24 cellular contexts compared by ENCODE assay signal in the genomic region with DNA sequence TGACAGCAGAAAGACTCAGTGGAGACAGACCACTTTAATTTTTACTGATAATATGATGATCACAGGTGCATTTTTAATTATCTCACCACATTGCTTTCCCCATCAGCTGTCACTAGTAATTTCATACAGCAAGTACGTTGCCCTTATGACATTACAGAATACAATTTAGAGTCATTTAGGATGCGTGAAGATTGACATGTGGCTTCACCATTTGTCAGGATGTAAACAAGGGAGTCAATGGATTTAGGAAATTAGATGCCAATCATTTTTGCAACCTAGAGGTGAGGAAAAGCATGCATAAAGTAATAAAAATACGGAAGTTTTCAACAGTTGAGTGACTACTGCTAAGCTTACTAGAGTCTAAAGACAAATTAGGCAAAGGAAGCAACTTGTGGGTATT.
DNase-seq lines count a peak whose midpoint lies in the region; ATAC-seq, FAIRE-seq and TF ChIP-seq lines count a peak whose summit lies in the region.
"Had no signal": no experiment of that assay in that cellular context is flagged by ENCODE, and none has a peak within 500 bp of the region (broad histone marks: within the 10 kb centered on the region; RNA-seq: fewer than 3 reads in every experiment).

No MANE protein-coding gene starts in this region.

- H3K9me2 ChIP-seq in GM23338 (ENCODE audit: insufficient read depth) (no peaks in the 10 kb centered on the region), neural cell (ENCODE audit: insufficient read depth, low read length) (no peaks in the 10 kb centered on the region)

- H3K9me3 Mint-ChIP-seq in GM23338 = no peaks in the 10 kb centered on the region; the same call in 2 of the 3 replicates
- H3K9me3 Mint-ChIP-seq in activated T-helper 2 cell treated with anti-CD3 and anti-CD28 coated beads, Interferon-gamma antibody, Interleukin-2, Interleukin-4, amounts not matched to agents 10 μg/mL and 5 μg/mL and 100 μg/mL, durations not matched to agents 14 hours and 24 hours and 36 hours = peaks cover 10% of the 10 kb centered on the region

- ATAC-seq in GM23338 = no peak
- ATAC-seq: A549; CD8-positive, alpha-beta T cell had no signal

- no peak overlapping the region for H3K27ac ChIP-seq in GM23338 (ENCODE audit: low read depth)
- no peak overlapping the region for H3K27ac ChIP-seq in H1 (ENCODE audit: low read depth, low read length)
- H3K27ac ChIP-seq in neural cell (ENCODE audit: low read length) = no peak overlapping the region
- H3K27ac ChIP-seq in adrenal gland = no peak overlapping the region
- H3K27ac ChIP-seq: 22Rv1; A549; BLaER1 treated with 17β-estradiol and CSF1 and Interleukin-3, amounts not matched to agents 10 nM and 100 nM; C4-2B had no signal

- intact Hi-C loops in activated T-helper 2 cell treated with anti-CD3 and anti-CD28 coated beads, Interferon-gamma antibody, Interleukin-2, Interleukin-4, amounts not matched to agents 10 μg/mL and 5 μg/mL and 100 μg/mL, durations not matched to agents 14 hours and 24 hours and 36 hours (cut with micrococcal nuclease) = no loop called here
- intact Hi-C loops in adrenal gland (cut with DNase I) = no loop called here

- H3K18ac ChIP-seq in H1 (ENCODE audit: extremely low read depth, low read length) = no peak overlapping the region; the same call in 1 of the 2 replicates

- H3K36me3 Mint-ChIP-seq in GM23338 (ENCODE audit: low read depth) = no peaks in the 10 kb centered on the region
- H3K36me3 Mint-ChIP-seq in activated T-helper 2 cell treated with anti-CD3 and anti-CD28 coated beads, Interferon-gamma antibody, Interleukin-2, Interleukin-4, amounts not matched to agents 10 μg/mL and 5 μg/mL and 100 μg/mL, durations not matched to agents 14 hours and 24 hours and 36 hours (ENCODE audit: low read depth) = no peaks in the 10 kb centered on the region
- H3K36me3 Mint-ChIP-seq: CD8-positive, alpha-beta T cell had no signal

- H4K91ac ChIP-seq in H1 (replicated peaks; ENCODE audit: insufficient read length, low read length) = no peak overlapping the region

- H2BK15ac ChIP-seq in H1 (ENCODE audit: low read length) = no peak overlapping the region

- no peak overlapping the region for H3K4ac ChIP-seq in H1 (replicated peaks; ENCODE audit: insufficient read length, low read depth, low read length)

- H4K5ac ChIP-seq in H1 (ENCODE audit: insufficient read length, low read depth, low read length) = no peak overlapping the region

- H3K9me3 ChIP-seq in H1 (ENCODE audit: insufficient read depth in 2 of 2, low read depth in 1 of 2, low read length in 1 of 2) (no peaks in the 10 kb centered on the region), neural cell (ENCODE audit: low read length) (no peaks in the 10 kb centered on the region), adrenal gland (replicated peaks in 1 of 3) (no peaks in the 10 kb centered on the region)
- H3K9me3 ChIP-seq: A549; BLaER1 treated with 17β-estradiol and CSF1 and Interleukin-3, amounts not matched to agents 10 nM and 100 nM; Caco-2 had no signal

- POLR2A ChIA-PET in H1 (lab: Charles Lee; ENCODE audit: partially characterized antibody) = no interaction called here

- H3K4me1 ChIP-seq in GM23338 (ENCODE audit: insufficient read depth) (peaks cover 7% of the 10 kb centered on the region; the same call in 1 of the 2 replicates), H1 (replicated peaks in 1 of 4; ENCODE audit: control insufficient read depth in 3 of 4, insufficient read depth in 4 of 4, low read length in 3 of 4) (no peaks in the 10 kb centered on the region), adrenal gland (replicated peaks in 1 of 2) (no peaks in the 10 kb centered on the region)
- H3K4me1 ChIP-seq: A549; BLaER1 treated with 17β-estradiol and CSF1 and Interleukin-3, amounts not matched to agents 10 nM and 100 nM; Caco-2 had no signal

- TF ChIP-seq CTCF in GM23338 (conservative IDR thresholded peaks at IDR 0.05; ENCODE audit: low read depth in 2 of 2) (no peak), H1 (IDR thresholded peaks at IDR 0.05; ENCODE audit: control extremely low read depth in 1 of 3, insufficient read depth in 1 of 3, low read depth in 1 of 3, low read length in 3 of 3) (no peak), neural cell (IDR thresholded peaks at IDR 0.05; ENCODE audit: poor library complexity, severe bottlenecking) (no peak), adrenal gland (IDR thresholded peaks at IDR 0.05) (no peak)

- H3F3A ChIP-seq in GM23338 (replicated peaks; ENCODE audit: low read depth) (no peaks in the 10 kb centered on the region), neural cell (ENCODE audit: insufficient read depth, low read length, poor library complexity, severe bottlenecking) (no peaks in the 10 kb centered on the region)

- no peak overlapping the region for H3K4me3 Mint-ChIP-seq in GM23338
- no peak overlapping the region for H3K4me3 Mint-ChIP-seq in activated T-helper 2 cell treated with anti-CD3 and anti-CD28 coated beads, Interferon-gamma antibody, Interleukin-2, Interleukin-4, amounts not matched to agents 10 μg/mL and 5 μg/mL and 100 μg/mL, durations not matched to agents 14 hours and 24 hours and 36 hours (ENCODE audit: low read depth)
- H3K4me3 Mint-ChIP-seq: B cell; CD4-positive, alpha-beta T cell; CD8-positive, alpha-beta T cell had no signal

- no peak overlapping the region for H3K4me2 ChIP-seq in GM23338
- no peak overlapping the region for H3K4me2 ChIP-seq in H1 (ENCODE audit: insufficient read depth in 1 of 2, low read depth in 2 of 2, low read length in 2 of 2)
- no peak overlapping the region for H3K4me2 ChIP-seq in neural cell (ENCODE audit: low read length)
- H3K4me2 ChIP-seq: A549; BLaER1 treated with 17β-estradiol and CSF1 and Interleukin-3, amounts not matched to agents 10 nM and 100 nM had no signal

- H2AK5ac ChIP-seq in H1 (ENCODE audit: low read depth, low read length) = no peak overlapping the region

- no peak overlapping the region for H3K23ac ChIP-seq in H1 (ENCODE audit: insufficient read length)

- H3K4me3 ChIP-seq in GM23338 (no peak overlapping the region), H1 (ENCODE audit: extremely low read depth in 1 of 4, insufficient read depth in 2 of 4, low read depth in 3 of 4, low read length in 4 of 4) (no peak overlapping the region), neural cell (ENCODE audit: low read length) (no peak overlapping the region), adrenal gland (no peak overlapping the region)
- H3K4me3 ChIP-seq: A549; BLaER1 treated with 17β-estradiol and CSF1 and Interleukin-3, amounts not matched to agents 10 nM and 100 nM had no signal

- no peaks in the 10 kb centered on the region for H3K36me3 ChIP-seq in GM23338 (ENCODE audit: insufficient read depth)
- no peaks in the 10 kb centered on the region for H3K36me3 ChIP-seq in H1 (ENCODE audit: control insufficient read depth in 2 of 4, insufficient read depth in 4 of 4, low read length in 3 of 4)
- no peaks in the 10 kb centered on the region for H3K36me3 ChIP-seq in neural cell (ENCODE audit: insufficient read depth, low read length)
- no peaks in the 10 kb centered on the region for H3K36me3 ChIP-seq in adrenal gland (replicated peaks in 1 of 2)
- H3K36me3 ChIP-seq: BLaER1 treated with 17β-estradiol and CSF1 and Interleukin-3, amounts not matched to agents 10 nM and 100 nM had no signal

- TF ChIP-seq POLR2A in H1 (IDR thresholded peaks at IDR 0.05; ENCODE audit: control extremely low read depth in 1 of 2, low read depth in 2 of 2, low read length in 2 of 2) = no peak
- TF ChIP-seq POLR2A in adrenal gland (IDR thresholded peaks at IDR 0.05) = no peak

- H4K20me1 ChIP-seq in GM23338 (replicated peaks; ENCODE audit: insufficient read depth) (no peaks in the 10 kb centered on the region), H1 (replicated peaks in 1 of 2; ENCODE audit: control insufficient read depth in 1 of 2, insufficient read depth in 2 of 2, low read length in 2 of 2) (no peaks in the 10 kb centered on the region), neural cell (ENCODE audit: insufficient read depth) (no peaks in the 10 kb centered on the region)
- H4K20me1 ChIP-seq: BLaER1 treated with 17β-estradiol and CSF1 and Interleukin-3, amounts not matched to agents 10 nM and 100 nM had no signal

- H2BK5ac ChIP-seq in H1 (ENCODE audit: low read depth, low read length) = no peak overlapping the region

- TF ChIP-seq EP300 in H1 (IDR thresholded peaks at IDR 0.05; ENCODE audit: borderline replicate concordance in 1 of 2, low read depth in 2 of 2, low read length in 2 of 2) = no peak
- TF ChIP-seq EP300 in neural cell (conservative IDR thresholded peaks at IDR 0.05; ENCODE audit: poor library complexity, severe bottlenecking) = peak; percentile 84

- 85% methylated on average over 3 of the region's 3 CpGs; no CpG with 5 or more reads in 1 of the 2 experiments for WGBS in H1 (ENCODE audit: extremely low coverage in 1 of 2, insufficient coverage in 1 of 2, insufficient read length in 1 of 2, insufficient replicate concordance in 2 of 2, low coverage in 1 of 2, low lambda C conversion rate in 2 of 2, missing lambda C conversion rate in 1 of 2), 2 experiments
- WGBS in adrenal gland, 4 donors = 51 to 64% (median 64%) methylated on average over 3 of the region's 3 CpGs

- no peak overlapping the region for H2BK120ac ChIP-seq in H1 (replicated peaks; ENCODE audit: low read depth, low read length)

- H3K56ac ChIP-seq in H1 (replicated peaks; ENCODE audit: insufficient read length, low read depth, low read length) = no peak overlapping the region

- H3K23me2 ChIP-seq in H1 (ENCODE audit: low read depth, low read length) = no peaks in the 10 kb centered on the region

- H4K8ac ChIP-seq in H1 (ENCODE audit: extremely low read depth, insufficient read depth, low read length) = no peak overlapping the region

- H2BK20ac ChIP-seq in H1 (ENCODE audit: low read length) = no peak overlapping the region

- FAIRE-seq in H1 (lab: Jason Lieb, UNC) = no peak
- FAIRE-seq: A549, D721Med, G401.6, GM12891, GM19239 had no signal

- no peak overlapping the region for H2BK12ac ChIP-seq in H1 (ENCODE audit: low read depth, low read length)

- no peaks in the 10 kb centered on the region for H3K79me2 ChIP-seq in GM23338 (replicated peaks; ENCODE audit: insufficient read depth)
- H3K79me2 ChIP-seq in H1 (ENCODE audit: control insufficient read depth in 1 of 2, insufficient read depth in 2 of 2, low read length in 2 of 2) = no peaks in the 10 kb centered on the region
- H3K79me2 ChIP-seq in neural cell (replicated peaks; ENCODE audit: insufficient read depth, low read length) = no peaks in the 10 kb centered on the region

- no peak overlapping the region for H3K27ac Mint-ChIP-seq in GM23338
- H3K27ac Mint-ChIP-seq in activated T-helper 2 cell treated with anti-CD3 and anti-CD28 coated beads, Interferon-gamma antibody, Interleukin-2, Interleukin-4, amounts not matched to agents 10 μg/mL and 5 μg/mL and 100 μg/mL, durations not matched to agents 14 hours and 24 hours and 36 hours = no peak overlapping the region
- H3K27ac Mint-ChIP-seq: B cell; CD4-positive, alpha-beta T cell; CD8-positive, alpha-beta T cell had no signal

- no peaks in the 10 kb centered on the region for H3K79me1 ChIP-seq in H1 (ENCODE audit: low read depth, low read length)

- H3K9ac ChIP-seq in H1 (replicated peaks in 1 of 4; ENCODE audit: extremely low read depth in 1 of 4, low read depth in 3 of 4, low read length in 3 of 4) (no peak overlapping the region), neural cell (ENCODE audit: low read length) (no peak overlapping the region)
- H3K9ac ChIP-seq: BLaER1 treated with 17β-estradiol and CSF1 and Interleukin-3, amounts not matched to agents 10 nM and 100 nM had no signal

- DNase-seq in NCI-H2171 treated with DMSO at 0.1 percent for 48 hours (lab: John Stamatoyannopoulos, UW) (peak; percentile 0), NCI-H2171 (lab: John Stamatoyannopoulos, UW) (no peak), GM23338 (ENCODE audit: low spot score) (no peak), H1 (ENCODE audit: low read depth in 1 of 2, low spot score in 2 of 2) (no peak), adrenal gland (no peak)
- DNase-seq in stimulated activated CD8-positive, alpha-beta memory T cell treated with anti-CD3 and anti-CD28 coated beads, Interleukin-4, amount 100 ng/mL, for 48 hours = no peak
- no peak for DNase-seq in activated T-helper 2 cell treated with anti-CD3 and anti-CD28 coated beads, Interferon-gamma antibody, Interleukin-2, Interleukin-4, amounts not matched to agents 10 μg/mL and 5 μg/mL and 100 μg/mL, durations not matched to agents 14 hours and 24 hours and 36 hours (ENCODE audit: low spot score)
- DNase-seq: AML-193; Caco-2; Calu3; CD4-positive, alpha-beta T cell; CD8-positive, alpha-beta T cell; DMS79 treated with DMSO at 0.1 percent for 48 hours; GF-D8 had no signal

- no peak overlapping the region for H3K14ac ChIP-seq in H1 (ENCODE audit: insufficient read length)

- H3K27me3 ChIP-seq in GM23338 (ENCODE audit: insufficient read depth) = no peaks in the 10 kb centered on the region
- H3K27me3 ChIP-seq in H1 (replicated peaks in 1 of 4; ENCODE audit: control insufficient read depth in 3 of 4, extremely low read depth in 1 of 4, insufficient read depth in 3 of 4, low read length in 3 of 4) = no peaks in the 10 kb centered on the region
- no peaks in the 10 kb centered on the region for H3K27me3 ChIP-seq in neural cell (ENCODE audit: insufficient read depth, low read depth, low read length)
- no peaks in the 10 kb centered on the region for H3K27me3 ChIP-seq in adrenal gland
- H3K27me3 ChIP-seq: BLaER1 treated with 17β-estradiol and CSF1 and Interleukin-3, amounts not matched to agents 10 nM and 100 nM had no signal

- peak overlapping the region; percentile 11; the same call in 1 of the 2 replicates for H2AFZ ChIP-seq in GM23338
- H2AFZ ChIP-seq in H1 (ENCODE audit: low read length) = peak overlapping the region; percentile 55; the same call in 1 of the 2 replicates
- no peak overlapping the region for H2AFZ ChIP-seq in neural cell (ENCODE audit: low read depth, low read length)

- CTCF ChIA-PET in H1 (lab: Charles Lee; ENCODE audit: partially characterized antibody) = no interaction called here

- peaks cover 4% of the 10 kb centered on the region for H3K4me1 Mint-ChIP-seq in GM23338
- H3K4me1 Mint-ChIP-seq in activated T-helper 2 cell treated with anti-CD3 and anti-CD28 coated beads, Interferon-gamma antibody, Interleukin-2, Interleukin-4, amounts not matched to agents 10 μg/mL and 5 μg/mL and 100 μg/mL, durations not matched to agents 14 hours and 24 hours and 36 hours (ENCODE audit: low read depth) = no peaks in the 10 kb centered on the region
- H3K4me1 Mint-ChIP-seq: B cell had no signal

- H3K27me3 Mint-ChIP-seq in GM23338 (ENCODE audit: insufficient read depth, low read depth, poor library complexity) = no peaks in the 10 kb centered on the region
- no peaks in the 10 kb centered on the region for H3K27me3 Mint-ChIP-seq in activated T-helper 2 cell treated with anti-CD3 and anti-CD28 coated beads, Interferon-gamma antibody, Interleukin-2, Interleukin-4, amounts not matched to agents 10 μg/mL and 5 μg/mL and 100 μg/mL, durations not matched to agents 14 hours and 24 hours and 36 hours (ENCODE audit: low read depth)
- H3K27me3 Mint-ChIP-seq: B cell; CD4-positive, alpha-beta T cell had no signal

- TF ChIP-seq RAD21 in H1 (IDR thresholded peaks at IDR 0.05 in 1 of 2, conservative IDR thresholded peaks at IDR 0.05 in 1 of 2; ENCODE audit: low read depth in 2 of 2, low read length in 2 of 2) = no peak
- no peak for TF ChIP-seq RAD21 in neural cell (conservative IDR thresholded peaks at IDR 0.05)
